In the genomic region with DNA sequence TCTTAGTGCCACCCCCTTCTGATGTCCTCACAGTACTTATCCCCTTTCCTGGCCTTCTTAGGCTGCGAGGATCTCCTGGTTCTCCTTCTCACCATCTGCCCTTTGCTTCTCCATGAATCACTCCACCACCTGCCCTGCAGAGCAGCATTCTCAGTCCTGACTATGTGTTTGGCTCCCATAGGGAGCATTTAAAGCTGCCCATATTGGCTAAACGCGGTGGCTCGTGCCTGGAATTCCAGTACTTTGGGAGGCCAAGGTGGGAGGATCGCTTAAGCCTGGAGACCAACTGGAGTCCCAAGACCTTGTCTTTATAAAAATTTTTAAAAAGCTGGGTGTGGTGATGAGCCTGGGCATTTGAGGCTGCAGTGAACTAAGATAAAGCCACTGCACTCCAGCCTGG, we compare ENCODE assay signal across 8 cellular contexts.
"Had no signal": no experiment of that assay in that cellular context is flagged by ENCODE, and none has a peak within 500 bp of the region (broad histone marks: within the 10 kb centered on the region; RNA-seq: fewer than 3 reads in every experiment).

No MANE protein-coding gene starts in this region.

- H2AFZ ChIP-seq: GM23248 had no signal

- DNase-seq: GM23248, GOT3, H7, HFFc6, KBM-7 had no signal

- H3K4me3 ChIP-seq: GM23248, HAP-1 had no signal

- H3K27ac ChIP-seq: GM23248, HL-60 had no signal

- H3K9me3 ChIP-seq: HAP-1 had no signal

- ATAC-seq: HCT116 had no signal

- H3K36me3 ChIP-seq: HAP-1 had no signal

- H3K4me1 ChIP-seq: HAP-1 had no signal

- H3K9ac ChIP-seq: GM23248 had no signal
